Comparison of ENCODE assay signal across 13 cellular contexts in genomic region chr6:109243863-109244825, GRCh38.
"Had no signal": no experiment of that assay in that cellular context is flagged by ENCODE, and none has a peak within 500 bp of the region (broad histone marks: within the 10 kb centered on the region; RNA-seq: fewer than 3 reads in every experiment).

No MANE protein-coding gene starts in this region.

- H3K27me3 Mint-ChIP-seq: naive B cell; stimulated activated naive CD8-positive, alpha-beta T cell treated with anti-CD3 and anti-CD28 coated beads, Interleukin-15, Interleukin-2, amounts not matched to agents 100 ng/mL and 50 ng/mL, for 24 hours had no signal

- H3K4me1 Mint-ChIP-seq: naive B cell had no signal

- ATAC-seq: activated naive CD4-positive, alpha-beta T cell treated with anti-CD3 and anti-CD28 coated beads, Interleukin-2, amount 50 U/mL, for 72 hours; esophagus mucosa; psoas muscle had no signal

- H3K36me3 ChIP-seq: lower lobe of right lung, sigmoid colon had no signal

- H3K27ac Mint-ChIP-seq: activated CD4-positive, alpha-beta memory T cell treated with anti-CD3 and anti-CD28 coated beads, Interleukin-2, amount 10 ng/mL, durations not matched to agents 7 days and 5 days; stimulated activated naive CD8-positive, alpha-beta T cell treated with anti-CD3 and anti-CD28 coated beads, Interleukin-15, Interleukin-2, amounts not matched to agents 100 ng/mL and 50 ng/mL, for 24 hours had no signal

- H3K4me3 ChIP-seq: lower lobe of right lung, psoas muscle, sigmoid colon had no signal

- H3K9me3 ChIP-seq: lower lobe of right lung, psoas muscle, sigmoid colon had no signal

- H3K9me3 Mint-ChIP-seq: activated CD4-positive, alpha-beta memory T cell treated with anti-CD3 and anti-CD28 coated beads, Interleukin-2, amount 10 ng/mL, durations not matched to agents 7 days and 5 days; activated naive CD4-positive, alpha-beta T cell treated with anti-CD3 and anti-CD28 coated beads, Interleukin-2, amount 50 U/mL, for 72 hours; stimulated activated naive CD8-positive, alpha-beta T cell treated with anti-CD3 and anti-CD28 coated beads, Interleukin-15, Interleukin-2, amounts not matched to agents 100 ng/mL and 50 ng/mL, for 24 hours had no signal

- H3K4me3 Mint-ChIP-seq: activated CD4-positive, alpha-beta memory T cell treated with anti-CD3 and anti-CD28 coated beads, Interleukin-2, amount 10 ng/mL, durations not matched to agents 7 days and 5 days; naive B cell; stimulated activated naive CD8-positive, alpha-beta T cell treated with anti-CD3 and anti-CD28 coated beads, Interleukin-15, Interleukin-2, amounts not matched to agents 100 ng/mL and 50 ng/mL, for 24 hours had no signal

- H3K4me1 ChIP-seq: sigmoid colon had no signal

- H3K27me3 ChIP-seq: sigmoid colon had no signal

- H3K36me3 Mint-ChIP-seq: activated naive CD4-positive, alpha-beta T cell treated with anti-CD3 and anti-CD28 coated beads, Interleukin-2, amount 50 U/mL, for 72 hours; naive B cell had no signal

- DNase-seq: activated CD4-positive, alpha-beta memory T cell treated with anti-CD3 and anti-CD28 coated beads, Interleukin-2, amount 10 ng/mL, durations not matched to agents 7 days and 5 days; activated CD4-positive, alpha-beta T cell treated with anti-CD3 and anti-CD28 coated beads for 1 hour; anterior cingulate cortex; lower lobe of right lung; midbrain; naive B cell; psoas muscle; sigmoid colon; stimulated activated CD4-positive, alpha-beta T cell treated with anti-CD3 and anti-CD28 coated beads, Interleukin-2, amount 100 ng/mL, for 48 hours; stimulated activated CD8-positive, alpha-beta memory T cell treated with anti-CD3 and anti-CD28 coated beads, Interleukin-4, amount 100 ng/mL, for 48 hours had no signal
